Comparison of ENCODE assay signal across 1 cellular context in the genomic region with DNA sequence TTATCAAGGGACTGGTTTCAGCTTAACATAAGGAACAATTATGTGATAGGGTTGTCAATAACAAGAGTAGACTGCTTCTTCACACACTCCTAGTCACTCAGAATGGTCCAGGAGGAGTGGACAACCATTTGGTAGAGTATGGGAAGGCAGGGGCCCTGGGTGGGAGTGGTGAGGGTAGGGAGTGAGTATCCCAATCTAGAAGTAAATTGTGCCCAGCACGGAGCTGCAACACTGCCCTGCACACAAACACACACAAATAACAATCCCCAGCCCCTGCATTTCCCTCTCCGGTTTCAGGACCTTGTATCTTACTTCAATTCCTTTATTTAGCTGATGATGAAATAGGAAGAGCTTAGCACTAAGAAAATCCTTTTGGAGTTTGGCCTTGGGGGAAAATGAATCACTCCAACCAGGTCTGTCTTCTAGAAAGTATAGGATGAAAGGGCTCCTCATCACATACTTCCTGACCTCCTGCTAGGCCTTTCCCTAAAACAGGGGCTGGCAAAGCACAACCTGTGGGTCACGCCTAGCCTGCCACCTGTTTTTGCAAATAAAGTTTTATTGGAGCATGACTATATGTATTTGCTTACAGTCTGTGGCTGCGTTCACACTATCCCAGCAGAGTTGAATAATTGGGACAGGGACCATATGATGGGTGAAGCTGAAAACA.
TF ChIP-seq lines count a peak whose summit lies in the region.

No MANE protein-coding gene starts in this region.

TF ChIP-seq in GM23338, 12 proteins besides CTCF, POLR2A, EP300 and RAD21 (continued from another document):
- TF ChIP-seq, protein P1, sequence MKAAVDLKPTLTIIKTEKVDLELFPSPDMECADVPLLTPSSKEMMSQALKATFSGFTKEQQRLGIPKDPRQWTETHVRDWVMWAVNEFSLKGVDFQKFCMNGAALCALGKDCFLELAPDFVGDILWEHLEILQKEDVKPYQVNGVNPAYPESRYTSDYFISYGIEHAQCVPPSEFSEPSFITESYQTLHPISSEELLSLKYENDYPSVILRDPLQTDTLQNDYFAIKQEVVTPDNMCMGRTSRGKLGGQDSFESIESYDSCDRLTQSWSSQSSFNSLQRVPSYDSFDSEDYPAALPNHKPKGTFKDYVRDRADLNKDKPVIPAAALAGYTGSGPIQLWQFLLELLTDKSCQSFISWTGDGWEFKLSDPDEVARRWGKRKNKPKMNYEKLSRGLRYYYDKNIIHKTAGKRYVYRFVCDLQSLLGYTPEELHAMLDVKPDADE (IDR thresholded peaks at IDR 0.05) = no peak
- TF ChIP-seq STAT1 (IDR thresholded peaks at IDR 0.05; ENCODE audit: unreplicated experiment) = no peak
